In genomic region chr22:19871845-19872778, GRCh38 we compare ENCODE assay signal across 15 cellular contexts. TPM values are rescaled to one million over a fixed set of nuclear protein-coding genes. Genes with fewer than 3 reads are reported as not detected.
A peak's percentile ranks its signal among the peaks of the same experiment; 100 is the strongest.
DNase-seq lines count a peak whose midpoint lies in the region; ATAC-seq and TF ChIP-seq lines count a peak whose summit lies in the region.
"Had no signal": no experiment of that assay in that cellular context is flagged by ENCODE, and none has a peak within 500 bp of the region (broad histone marks: within the 10 kb centered on the region; RNA-seq: fewer than 3 reads in every experiment).

No MANE protein-coding gene starts in this region.

- no peak overlapping the region for H3K27ac Mint-ChIP-seq in activated CD8-positive, alpha-beta T cell treated with anti-CD3 and anti-CD28 coated beads for 36 hours
- H3K27ac Mint-ChIP-seq in activated CD8-positive, alpha-beta T cell treated with anti-CD3 and anti-CD28 coated beads, Interleukin-2, amount 10 ng/mL, durations not matched to agents 7 days and 5 days, result no peak overlapping the region
- H3K27ac Mint-ChIP-seq in endodermal cell, result no peak overlapping the region

- H3K4me3 ChIP-seq in endodermal cell (ENCODE audit: low read length), result no peak overlapping the region
- H3K4me3 ChIP-seq: heart right ventricle, SK-N-MC had no signal

- peak; percentile 0 for DNase-seq in activated CD8-positive, alpha-beta T cell treated with anti-CD3 and anti-CD28 coated beads for 36 hours
- no peak for DNase-seq in activated CD8-positive, alpha-beta T cell treated with anti-CD3 and anti-CD28 coated beads, Interleukin-2, amount 10 ng/mL, durations not matched to agents 7 days and 5 days
- DNase-seq in Daoy (ENCODE audit: low read depth) (peak; percentile 3), endodermal cell (peak; percentile 47), posterior vena cava (ENCODE audit: low spot score) (peak; percentile 57), superior temporal gyrus (ENCODE audit: extremely low spot score) (no peak)
- no peak for DNase-seq in stimulated activated naive CD4-positive, alpha-beta T cell treated with Interleukin-2 at 50 U/mL for 16 hours (lab: John Stamatoyannopoulos, UW)
- DNase-seq: amygdala; Caco-2; erythroblast; heart right ventricle; NCI-H226; stimulated activated CD4-positive, alpha-beta T cell treated with anti-CD3 and anti-CD28 coated beads, Interleukin-4, amount 100 ng/mL, for 4 hours had no signal

- H3K27me3 Mint-ChIP-seq in activated CD8-positive, alpha-beta T cell treated with anti-CD3 and anti-CD28 coated beads for 36 hours, result no peaks in the 10 kb centered on the region
- H3K27me3 Mint-ChIP-seq in activated CD8-positive, alpha-beta T cell treated with anti-CD3 and anti-CD28 coated beads, Interleukin-2, amount 10 ng/mL, durations not matched to agents 7 days and 5 days (ENCODE audit: low read depth), result no peaks in the 10 kb centered on the region
- no peaks in the 10 kb centered on the region for H3K27me3 Mint-ChIP-seq in endodermal cell (ENCODE audit: insufficient read depth)

- ATAC-seq in activated CD8-positive, alpha-beta T cell treated with anti-CD3 and anti-CD28 coated beads for 36 hours, result no peak
- no peak for ATAC-seq in activated CD8-positive, alpha-beta T cell treated with anti-CD3 and anti-CD28 coated beads, Interleukin-2, amount 10 ng/mL, durations not matched to agents 7 days and 5 days
- ATAC-seq in GM18870 (IDR thresholded peaks at IDR 0.05; ENCODE audit: unreplicated experiment), result no peak

- no peak overlapping the region for H3K27ac ChIP-seq in endodermal cell (ENCODE audit: low read depth, low read length)
- H3K27ac ChIP-seq: heart right ventricle, SK-N-MC had no signal

- H3K9ac ChIP-seq in endodermal cell (ENCODE audit: extremely low read depth, low read length, poor library complexity, severe bottlenecking), result no peak overlapping the region

- POLR2A ChIA-PET in activated CD8-positive, alpha-beta T cell treated with anti-CD3 and anti-CD28 coated beads for 36 hours (lab: Charles Lee), result interaction anchor here (1.0 to 1.7 kb wide), 2 partner anchors 16 to 20 kb away, joined by 5 read pairs; no protein-coding TSS in a partner anchor
- POLR2A ChIA-PET in activated CD8-positive, alpha-beta T cell treated with anti-CD3 and anti-CD28 coated beads, Interleukin-2, amount 10 ng/mL, durations not matched to agents 7 days and 5 days (lab: Charles Lee), result no interaction called here

- no peak for TF ChIP-seq CTCF in activated CD8-positive, alpha-beta T cell treated with anti-CD3 and anti-CD28 coated beads for 36 hours (IDR thresholded peaks at IDR 0.05)
- no peak for TF ChIP-seq CTCF in endodermal cell (conservative IDR thresholded peaks at IDR 0.05)

- H3K9me3 ChIP-seq in endodermal cell (ENCODE audit: control insufficient read depth, low read length), result no peaks in the 10 kb centered on the region
- H3K9me3 ChIP-seq: Caco-2, heart right ventricle had no signal

- peaks cover 14% of the 10 kb centered on the region for H3K4me1 Mint-ChIP-seq in activated CD8-positive, alpha-beta T cell treated with anti-CD3 and anti-CD28 coated beads for 36 hours (ENCODE audit: low read depth)
- peaks cover 10% of the 10 kb centered on the region for H3K4me1 Mint-ChIP-seq in activated CD8-positive, alpha-beta T cell treated with anti-CD3 and anti-CD28 coated beads, Interleukin-2, amount 10 ng/mL, durations not matched to agents 7 days and 5 days (ENCODE audit: low read depth)
- peaks cover 2% of the 10 kb centered on the region for H3K4me1 Mint-ChIP-seq in endodermal cell

- CTCF ChIA-PET in activated CD8-positive, alpha-beta T cell treated with anti-CD3 and anti-CD28 coated beads for 36 hours (lab: Charles Lee), result no interaction called here
- CTCF ChIA-PET in activated CD8-positive, alpha-beta T cell treated with anti-CD3 and anti-CD28 coated beads, Interleukin-2, amount 10 ng/mL, durations not matched to agents 7 days and 5 days (lab: Charles Lee), result no interaction called here

- intact Hi-C loops in activated CD8-positive, alpha-beta T cell treated with anti-CD3 and anti-CD28 coated beads for 36 hours (cut with micrococcal nuclease), result no loop called here
- intact Hi-C loops in posterior vena cava (cut with DNase I), result no loop called here

- no peaks in the 10 kb centered on the region for H3K9me3 Mint-ChIP-seq in activated CD8-positive, alpha-beta T cell treated with anti-CD3 and anti-CD28 coated beads for 36 hours
- no peaks in the 10 kb centered on the region for H3K9me3 Mint-ChIP-seq in activated CD8-positive, alpha-beta T cell treated with anti-CD3 and anti-CD28 coated beads, Interleukin-2, amount 10 ng/mL, durations not matched to agents 7 days and 5 days (ENCODE audit: insufficient read depth)
- no peaks in the 10 kb centered on the region for H3K9me3 Mint-ChIP-seq in endodermal cell

- WGBS in endodermal cell (ENCODE audit: insufficient coverage in 1 of 2, insufficient read length in 1 of 2), 2 experiments, result 95 to 100% methylated on average over 1 to 16 of the region's 16 CpGs

- H3K36me3 Mint-ChIP-seq in activated CD8-positive, alpha-beta T cell treated with anti-CD3 and anti-CD28 coated beads for 36 hours (ENCODE audit: low read depth), result peaks cover 1% of the 10 kb centered on the region
- no peaks in the 10 kb centered on the region for H3K36me3 Mint-ChIP-seq in activated CD8-positive, alpha-beta T cell treated with anti-CD3 and anti-CD28 coated beads, Interleukin-2, amount 10 ng/mL, durations not matched to agents 7 days and 5 days (ENCODE audit: low read depth)
- no peaks in the 10 kb centered on the region for H3K36me3 Mint-ChIP-seq in endodermal cell (ENCODE audit: low read depth)

- H3K27me3 ChIP-seq in endodermal cell (ENCODE audit: control insufficient read depth, insufficient read depth, low read length, poor library complexity, severe bottlenecking), result no peaks in the 10 kb centered on the region
- H3K27me3 ChIP-seq: heart right ventricle had no signal

- no peak overlapping the region for H3K4me3 Mint-ChIP-seq in activated CD8-positive, alpha-beta T cell treated with anti-CD3 and anti-CD28 coated beads for 36 hours
- no peak overlapping the region for H3K4me3 Mint-ChIP-seq in activated CD8-positive, alpha-beta T cell treated with anti-CD3 and anti-CD28 coated beads, Interleukin-2, amount 10 ng/mL, durations not matched to agents 7 days and 5 days
- no peak overlapping the region for H3K4me3 Mint-ChIP-seq in endodermal cell

- H3K36me3 ChIP-seq in endodermal cell (ENCODE audit: control insufficient read depth, insufficient read depth, low read length), result no peaks in the 10 kb centered on the region

- H3K4me1 ChIP-seq in endodermal cell (ENCODE audit: control insufficient read depth, insufficient read depth, low read length), result no peaks in the 10 kb centered on the region
- H3K4me1 ChIP-seq: Caco-2 had no signal

RNA-seq across cellular contexts. Expression of gene GNB1L, which starts 17.4 kb away (rescaled TPM):
- 10 to 100 TPM; 16.2 to 17.4 TPM for total RNA-seq in activated CD8-positive, alpha-beta T cell treated with anti-CD3 and anti-CD28 coated beads for 36 hours
- total RNA-seq in activated CD8-positive, alpha-beta T cell treated with anti-CD3 and anti-CD28 coated beads, Interleukin-2, amount 10 ng/mL, durations not matched to agents 7 days and 5 days, result 10 to 100 TPM in 1 of 2 experiments, 1 to 10 TPM in 1; 9.7 to 10.3 TPM
- 16.1 and 17.0 TPM in 2 replicates for total RNA-seq in Daoy (2014; rRNA removed; shearing (Covaris generic))
- total RNA-seq in endodermal cell, result 10 to 100 TPM in 1 of 2 donors, 1 to 10 TPM in 1; 9.5 to 12.2 TPM
- 10.1 TPM for polyA plus RNA-seq in endodermal cell (2013, experiment 1 of 2)
- polyA plus RNA-seq in endodermal cell (2013, experiment 2 of 2), result 7.7 TPM
- 1 to 10 TPM; 3.6 to 3.9 TPM for total RNA-seq in posterior vena cava

RNA-seq across cellular contexts. Expression of gene RTL10, which starts 17.4 kb away (rescaled TPM):
- total RNA-seq in activated CD8-positive, alpha-beta T cell treated with anti-CD3 and anti-CD28 coated beads for 36 hours, result 10 to 100 TPM; 14.7 to 17.4 TPM
- 10 to 100 TPM; 16.1 to 17.0 TPM for total RNA-seq in activated CD8-positive, alpha-beta T cell treated with anti-CD3 and anti-CD28 coated beads, Interleukin-2, amount 10 ng/mL, durations not matched to agents 7 days and 5 days
- total RNA-seq in Daoy (2014; rRNA removed; shearing (Covaris generic)), result 8.2 and 11.2 TPM in 2 replicates
- total RNA-seq in endodermal cell, result 10 to 100 TPM; 20.6 to 22.2 TPM
- 12.4 TPM for polyA plus RNA-seq in endodermal cell (2013, experiment 1 of 2)
- 12.1 TPM for polyA plus RNA-seq in endodermal cell (2013, experiment 2 of 2)
- 1 to 10 TPM; 7.6 to 8.6 TPM for total RNA-seq in posterior vena cava

Comparison
In these comparisons a context has a peak if more than half of its experiments do, and no peak if none do; other contexts are left out.
1. DNase-seq: peak in activated CD8-positive, alpha-beta T cell treated with anti-CD3 and anti-CD28 coated beads for 36 hours (single experiment), Daoy (single experiment), endodermal cell (single experiment) and posterior vena cava (single experiment); none in activated CD8-positive, alpha-beta T cell treated with anti-CD3 and anti-CD28 coated beads, Interleukin-2, amount 10 ng/mL, durations not matched to agents 7 days and 5 days (single experiment), superior temporal gyrus (single experiment) and stimulated activated naive CD4-positive, alpha-beta T cell treated with Interleukin-2 at 50 U/mL for 16 hours (single experiment).